In the genomic region with DNA sequence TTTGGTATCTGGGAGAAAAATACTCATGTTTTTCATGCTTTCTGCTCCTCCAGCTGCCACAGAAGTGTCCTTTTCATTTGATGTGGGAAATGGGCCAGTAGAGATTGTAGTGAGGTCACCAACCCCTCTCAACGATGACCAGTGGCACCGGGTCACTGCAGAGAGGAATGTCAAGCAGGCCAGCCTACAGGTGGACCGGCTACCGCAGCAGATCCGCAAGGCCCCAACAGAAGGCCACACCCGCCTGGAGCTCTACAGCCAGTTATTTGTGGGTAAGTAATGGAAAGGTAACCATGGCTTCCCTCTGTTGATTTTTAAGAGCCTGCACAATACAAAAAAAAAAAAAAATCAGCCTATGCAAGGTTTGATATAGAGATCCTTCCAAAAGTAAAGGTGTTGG, we compare ENCODE assay signal across 26 cellular contexts.
"Had no signal": no experiment of that assay in that cellular context is flagged by ENCODE, and none has a peak within 500 bp of the region (broad histone marks: within the 10 kb centered on the region; RNA-seq: fewer than 3 reads in every experiment).

No MANE protein-coding gene starts in this region.

- H3K27me3 ChIP-seq: hepatocyte, neural progenitor cell, neutrophil, ovary, right atrium auricular region, right lobe of liver, stomach, testis, tibial artery, uterus had no signal

- H3K4me2 ChIP-seq: hepatocyte, neural progenitor cell had no signal

- H3K4me3 ChIP-seq: heart left ventricle, hepatocyte, left ventricle myocardium inferior, neural progenitor cell, ovary, right atrium auricular region, right lobe of liver, skin epidermis, stomach, testis, tibial artery, uterus had no signal

- DNase-seq: glutamatergic neuron; heart left ventricle; kidney glomerular epithelial cell; left colon; left ventricle myocardium inferior; mammary epithelial cell; mesenchymal stem cell; naive thymus-derived CD8-positive, alpha-beta T cell; ovary; right lobe of liver; stimulated activated CD4-positive, alpha-beta T cell treated with anti-CD3 and anti-CD28 coated beads, Interleukin-12 subunit alpha, Interleukin-12 subunit beta, amount 100 ng/mL, for 4 hours; stimulated activated CD4-positive, alpha-beta T cell treated with anti-CD3 and anti-CD28 coated beads, Interleukin-15, amount 100 ng/mL, for 24 hours; stimulated activated CD4-positive, alpha-beta T cell treated with anti-CD3 and anti-CD28 coated beads, Interleukin-2, amount 100 ng/mL, for 24 hours; stimulated activated CD4-positive, alpha-beta T cell treated with anti-CD3 and anti-CD28 coated beads, Interleukin-4, amount 100 ng/mL, for 1 hour; stimulated activated naive B cell treated with anti-CD40 and anti-IgM and Interleukin-4, amounts not matched to agents 10 μg/mL and 1 μg/mL and 100 μg/mL, for 72 hours; stimulated activated naive CD8-positive, alpha-beta T cell treated with anti-CD3 and anti-CD28 coated beads, Interleukin-15, Interleukin-2, amounts not matched to agents 100 U/mL and 50 U/mL, for 24 hours; stomach; testis; tibial artery; trophoblast cell; uterus had no signal

- H3K9ac ChIP-seq: neural progenitor cell had no signal

- H3K36me3 ChIP-seq: heart left ventricle, left ventricle myocardium inferior, neural progenitor cell, neutrophil, ovary, right atrium auricular region, right lobe of liver, stomach, tibial artery, uterus had no signal

- H3K27ac ChIP-seq: heart left ventricle, hepatocyte, left ventricle myocardium inferior, neural progenitor cell, neutrophil, ovary, right atrium auricular region, right lobe of liver, skin epidermis, stomach, testis, tibial artery, uterus had no signal

- ATAC-seq: heart left ventricle; left colon; naive thymus-derived CD8-positive, alpha-beta T cell; right lobe of liver; stimulated activated naive B cell treated with anti-CD40 and anti-IgM and Interleukin-4, amounts not matched to agents 10 μg/mL and 1 μg/mL and 100 μg/mL, for 72 hours; stimulated activated naive CD8-positive, alpha-beta T cell treated with anti-CD3 and anti-CD28 coated beads, Interleukin-15, Interleukin-2, amounts not matched to agents 100 U/mL and 50 U/mL, for 24 hours had no signal

- H3K9me3 ChIP-seq: neutrophil, ovary, right lobe of liver, stomach, testis, tibial artery, uterus had no signal

- H3K4me1 ChIP-seq: heart left ventricle, left ventricle myocardium inferior, neural progenitor cell, right atrium auricular region, right lobe of liver, stomach, testis, tibial artery, uterus had no signal
